Comparison of ENCODE assay signal across 21 cellular contexts in genomic region chr3:133192363-133192945, GRCh38.
"Had no signal": no experiment of that assay in that cellular context is flagged by ENCODE, and none has a peak within 500 bp of the region (broad histone marks: within the 10 kb centered on the region; RNA-seq: fewer than 3 reads in every experiment).

No MANE protein-coding gene starts in this region.

- DNase-seq: activated B cell treated with CpG ODN at 0.5 μM for 24 hours; activated CD4-positive, alpha-beta T cell treated with anti-CD3 and anti-CD28 coated beads for 36 hours; activated CD4-positive, alpha-beta T cell treated with anti-CD3 and anti-CD28 coated beads, Interleukin-2, amount 50 U/mL, for 4 hours; activated CD8-positive, alpha-beta memory T cell treated with anti-CD3 and anti-CD28 coated beads for 24 hours; activated CD8-positive, alpha-beta memory T cell treated with anti-CD3 and anti-CD28 coated beads, Interleukin-2, amount 50 U/mL, for 4 hours; activated naive CD4-positive, alpha-beta T cell; activated naive CD8-positive, alpha-beta T cell treated with anti-CD3 and anti-CD28 coated beads for 36 hours; activated T-cell treated with anti-CD3 and anti-CD28 coated beads, Interleukin-2, amount 50 U/mL, for 24 hours; erythroblast; foreskin fibroblast; kidney glomerular epithelial cell; left lung; naive thymus-derived CD8-positive, alpha-beta T cell; ovary; psoas muscle; stimulated activated CD4-positive, alpha-beta T cell treated with anti-CD3 and anti-CD28 coated beads, Interleukin-1b, Interleukin-23, amount 100 ng/mL, for 48 hours; substantia nigra; T-helper 1 cell; tibial artery had no signal

- H3K9me3 ChIP-seq: left lung, ovary, psoas muscle, tibial artery had no signal

- H3K4me3 ChIP-seq: left lung, lung, ovary, psoas muscle, tibial artery had no signal

- H3K27me3 ChIP-seq: left lung, ovary, tibial artery had no signal

- H3K4me1 ChIP-seq: left lung, psoas muscle, tibial artery had no signal

- ATAC-seq: activated CD4-positive, alpha-beta T cell treated with anti-CD3 and anti-CD28 coated beads for 36 hours; activated T-helper 17 cell treated with anti-CD3 and anti-CD28 coated beads, Interleukin-2, amount 50 U/mL, for 72 hours; naive thymus-derived CD8-positive, alpha-beta T cell; psoas muscle had no signal

- H3K27ac ChIP-seq: left lung, ovary, psoas muscle, tibial artery had no signal

- H3K36me3 ChIP-seq: left lung, ovary, tibial artery had no signal
